In genomic region chr3:186618318-186618938, GRCh38 we compare ENCODE assay signal across 1 cellular context.
A peak's percentile ranks its signal among the peaks of the same experiment; 100 is the strongest.
TF ChIP-seq lines count a peak whose summit lies in the region.

No MANE protein-coding gene starts in this region.

TF ChIP-seq in HepG2, 621 proteins besides CTCF, POLR2A, EP300 and RAD21 (continued from another document and continues in another):
- TF ChIP-seq NFAT5 (CRISPR knock-in tag; IDR thresholded peaks at IDR 0.05) (no peak), SATB2 (CRISPR knock-in tag; IDR thresholded peaks at IDR 0.05) (no peak), ZNF460 (CRISPR knock-in tag; IDR thresholded peaks at IDR 0.05; ENCODE audit: borderline replicate concordance) (no peak), ZNF33A (CRISPR knock-in tag; IDR thresholded peaks at IDR 0.05; ENCODE audit: borderline replicate concordance) (no peak), GPN1 (CRISPR knock-in tag; IDR thresholded peaks at IDR 0.05; ENCODE audit: borderline replicate concordance) (no peak), ZFP36L1 (CRISPR knock-in tag; IDR thresholded peaks at IDR 0.05) (peak; percentile 64; the same call in 1 of the 2 replicates), CC2D1A (CRISPR knock-in tag; IDR thresholded peaks at IDR 0.05) (no peak), TSC22D2 (CRISPR knock-in tag; IDR thresholded peaks at IDR 0.05; ENCODE audit: borderline replicate concordance) (no peak; the same call in 1 of the 2 replicates), ATF2 (CRISPR knock-in tag; IDR thresholded peaks at IDR 0.05) (no peak), ZFYVE20 (CRISPR knock-in tag; IDR thresholded peaks at IDR 0.05; ENCODE audit: borderline replicate concordance, low read depth) (no peak), ZSCAN25 (CRISPR knock-in tag; IDR thresholded peaks at IDR 0.05) (no peak), ZBTB39 (CRISPR knock-in tag; IDR thresholded peaks at IDR 0.05) (no peak; the same call in 1 of the 2 replicates), HNF4G (IDR thresholded peaks at IDR 0.05; ENCODE audit: borderline replicate concordance, low read depth, low read length) (no peak), HNF4G (CRISPR knock-in tag; IDR thresholded peaks at IDR 0.05; ENCODE audit: borderline replicate concordance, low read depth) (no peak), ZSCAN30 (CRISPR knock-in tag; IDR thresholded peaks at IDR 0.05) (no peak), TIGD3 (CRISPR knock-in tag; IDR thresholded peaks at IDR 0.05; ENCODE audit: borderline replicate concordance) (no peak), ZNF446 (CRISPR knock-in tag; IDR thresholded peaks at IDR 0.05) (peak; percentile 83; the same call in 1 of the 2 replicates), MAFG (CRISPR knock-in tag; IDR thresholded peaks at IDR 0.05) (no peak), ZBTB38 (CRISPR knock-in tag; IDR thresholded peaks at IDR 0.05) (no peak), PHF21A (CRISPR knock-in tag; IDR thresholded peaks at IDR 0.05) (0 out of 2 replicates have a peak, but pooled peaks have one; percentile 46), ZNF609 (CRISPR knock-in tag; IDR thresholded peaks at IDR 0.05; ENCODE audit: borderline replicate concordance) (peak; percentile 9; the same call in 1 of the 2 replicates), SIX4 (CRISPR knock-in tag; IDR thresholded peaks at IDR 0.05) (no peak), POLR2AphosphoS2 (IDR thresholded peaks at IDR 0.05; ENCODE audit: low read depth, low read length) (no peak), ZNF256 (CRISPR knock-in tag; conservative IDR thresholded peaks at IDR 0.05) (no peak), PCBP1 (IDR thresholded peaks at IDR 0.05; ENCODE audit: borderline replicate concordance, low read depth, low read length) (no peak), NR0B2 (CRISPR knock-in tag; IDR thresholded peaks at IDR 0.05) (no peak), THAP11 (CRISPR knock-in tag; IDR thresholded peaks at IDR 0.05) (no peak), ZNF572 (CRISPR knock-in tag; IDR thresholded peaks at IDR 0.05) (peak; percentile 44; the same call in 1 of the 2 replicates), LBX2 (CRISPR knock-in tag; IDR thresholded peaks at IDR 0.05; ENCODE audit: borderline replicate concordance) (no peak), ARID2 (CRISPR knock-in tag; IDR thresholded peaks at IDR 0.05; ENCODE audit: borderline replicate concordance) (no peak), ATRX (CRISPR knock-in tag; IDR thresholded peaks at IDR 0.05; ENCODE audit: borderline replicate concordance) (no peak), SOX5 (CRISPR knock-in tag; IDR thresholded peaks at IDR 0.05; ENCODE audit: borderline replicate concordance) (no peak), RFXANK (CRISPR knock-in tag; IDR thresholded peaks at IDR 0.05) (no peak), ZNF543 (CRISPR knock-in tag; IDR thresholded peaks at IDR 0.05) (0 out of 2 replicates have a peak, but pooled peaks have one; percentile 34), HNRNPH1 (optimal IDR thresholded peaks at IDR 0.05; ENCODE audit: low read depth, low read length) (peak; percentile 46), ATF7-NPFF (CRISPR knock-in tag; IDR thresholded peaks at IDR 0.05; ENCODE audit: low read depth) (0 out of 2 replicates have a peak, but pooled peaks have one; percentile 15), ZBED4 (CRISPR knock-in tag; IDR thresholded peaks at IDR 0.05; ENCODE audit: borderline replicate concordance) (no peak), KLF15 (CRISPR knock-in tag; IDR thresholded peaks at IDR 0.05; ENCODE audit: borderline replicate concordance) (no peak), POGK (CRISPR knock-in tag; conservative IDR thresholded peaks at IDR 0.05) (no peak)
